In genomic region chr12:48536602-48537001, GRCh38 we compare ENCODE assay signal across 35 cellular contexts. TPM values are rescaled to one million over a fixed set of nuclear protein-coding genes. Genes with fewer than 3 reads are reported as not detected.
"Had no signal": no experiment of that assay in that cellular context is flagged by ENCODE, and none has a peak within 500 bp of the region (broad histone marks: within the 10 kb centered on the region; RNA-seq: fewer than 3 reads in every experiment).

No MANE protein-coding gene starts in this region.

- H3K4me1 ChIP-seq: left ventricle myocardium inferior, neural progenitor cell, right atrium auricular region, right lobe of liver, tibial nerve, uterus had no signal

- H3K27me3 ChIP-seq: neural progenitor cell, right atrium auricular region, right lobe of liver, tibial nerve, uterus had no signal

- H3K4me2 ChIP-seq: neural progenitor cell, smooth muscle cell had no signal

- ATAC-seq: natural killer cell; right lobe of liver; stimulated activated memory B cell treated with anti-CD40 and anti-IgM and Interleukin-4, amounts not matched to agents 10 μg/mL and 1 μg/mL and 100 μg/mL, for 72 hours; stimulated activated naive CD8-positive, alpha-beta T cell treated with anti-CD3 and anti-CD28 coated beads, Interleukin-15, amount 100 ng/mL, for 72 hours had no signal

- H3K36me3 ChIP-seq: left ventricle myocardium inferior, neural progenitor cell, neutrophil, right atrium auricular region, right lobe of liver, tibial nerve, uterus had no signal

- DNase-seq: islet precursor cell; left ventricle myocardium inferior; mesendoderm; naive B cell; natural killer cell; nephron progenitor cell; occipital lobe; right lobe of liver; stimulated activated CD4-positive, alpha-beta T cell treated with anti-CD3 and anti-CD28 coated beads, Interleukin-1b, Interleukin-23, amount 100 ng/mL, for 48 hours; stimulated activated CD4-positive, alpha-beta T cell treated with anti-CD3 and anti-CD28 coated beads, Interleukin-2, amount 100 ng/mL, for 48 hours; stimulated activated CD4-positive, alpha-beta T cell treated with anti-CD3 and anti-CD28 coated beads, Interleukin-4, amount 100 ng/mL, for 4 hours; stimulated activated CD8-positive, alpha-beta memory T cell treated with anti-CD3 and anti-CD28 coated beads, Interleukin-4, amount 100 ng/mL, for 48 hours; stimulated activated naive CD4-positive, alpha-beta T cell treated with Interleukin-2 at 50 U/mL for 16 hours; stimulated activated naive CD8-positive, alpha-beta T cell treated with anti-CD3 and anti-CD28 coated beads, Interleukin-15, amount 100 ng/mL, for 72 hours; substantia nigra; uterus had no signal

- H3K4me3 ChIP-seq: left ventricle myocardium inferior, lung, neural progenitor cell, right atrium auricular region, right lobe of liver, smooth muscle cell, tibial nerve, uterus had no signal

- H3K9me3 ChIP-seq: neutrophil, right lobe of liver, uterus had no signal

- H3K9ac ChIP-seq: neural progenitor cell had no signal

- H2AFZ ChIP-seq: neural progenitor cell had no signal

- H3K27ac ChIP-seq: left ventricle myocardium inferior, neural progenitor cell, neutrophil, right atrium auricular region, right lobe of liver, tibial nerve, uterus had no signal

RNA-seq across cellular contexts. Expression of gene OR8S1, which starts 11.2 kb away (rescaled TPM):
- total RNA-seq: kidney epithelial cell, left ventricle myocardium inferior, lower leg skin, lung, mesothelial cell of epicardium, mononuclear cell, natural killer cell, occipital lobe, osteocyte, progenitor cell of endocrine pancreas, pulmonary artery endothelial cell, renal cortical epithelial cell, right atrium auricular region, right lobe of liver, skeletal muscle tissue, smooth muscle cell, temporal lobe, ureter, uterus had no signal
- polyA plus RNA-seq: lung, smooth muscle cell, thymus had no signal

RNA-seq across cellular contexts. Expression of gene LALBA, which starts 33.2 kb away (rescaled TPM):
- total RNA-seq: kidney epithelial cell, left ventricle myocardium inferior, lower leg skin, lung, mesothelial cell of epicardium, mononuclear cell, natural killer cell, osteocyte, progenitor cell of endocrine pancreas, pulmonary artery endothelial cell, renal cortical epithelial cell, right atrium auricular region, right lobe of liver, skeletal muscle tissue, smooth muscle cell, temporal lobe, tibial nerve, ureter, uterus had no signal
- polyA plus RNA-seq: lung, smooth muscle cell had no signal

RNA-seq across cellular contexts. Expression of gene C12orf54, which starts 54.3 kb away (rescaled TPM):
- total RNA-seq: kidney epithelial cell, left ventricle myocardium inferior, lower leg skin, mononuclear cell, natural killer cell, occipital lobe, osteocyte, progenitor cell of endocrine pancreas, pulmonary artery endothelial cell, renal cortical epithelial cell, right atrium auricular region, right lobe of liver, skeletal muscle tissue, temporal lobe had no signal
